In genomic region chr22:29603358-29604191, GRCh38 we compare ENCODE assay signal across 8 cellular contexts. TPM values are rescaled to one million over a fixed set of nuclear protein-coding genes. Genes with fewer than 3 reads are reported as not detected.
DNase-seq lines count a peak whose midpoint lies in the region; ATAC-seq, FAIRE-seq and TF ChIP-seq lines count a peak whose summit lies in the region.

NF2 (plus strand) TSS chr22:29603633; CDS start chr22:29603999, 366 bp downstream.

- FAIRE-seq in GM12891 (lab: Jason Lieb, UNC), result peak; percentile 100

- H3K79me1 ChIP-seq in trophoblast cell (ENCODE audit: low read length), result peaks cover 6% of the 10 kb centered on the region

- H4K91ac ChIP-seq in trophoblast cell (ENCODE audit: low read depth, low read length), result peak within 1 kb of the TSS; percentile 90

- H3K79me2 ChIP-seq in trophoblast cell (ENCODE audit: control insufficient read depth, insufficient read depth, low read length, poor library complexity), result peaks cover 4% of the 10 kb centered on the region

- peaks cover 7% of the 10 kb centered on the region for H3K4me1 ChIP-seq in cardiac muscle cell (ENCODE audit: low read depth)
- H3K4me1 ChIP-seq in trophoblast cell (ENCODE audit: control insufficient read depth in 1 of 2, insufficient read depth in 2 of 2, low read length in 2 of 2), result peaks cover 2 to 8% of the 10 kb centered on the region in 2 experiments
- H3K4me1 ChIP-seq in transverse colon, result peaks cover 5 to 30% (median 20%) of the 10 kb centered on the region in 4 donors

- DNase-seq in GM12891 (ENCODE audit: insufficient read length, low spot score) (peak; percentile 97), NCI-H1436 (lab: John Stamatoyannopoulos, UW) (peak; percentile 98), T-cell (peak; percentile 96 to 99 (median 98)), cardiac muscle cell (ENCODE audit: low read depth in 1 of 2, low spot score in 1 of 2) (peak; percentile 99 to 100), trophoblast cell (peak; percentile 100), transverse colon (peak; percentile 99)

- H2AFZ ChIP-seq in trophoblast cell (ENCODE audit: insufficient read depth, low read length, poor library complexity), result peak within 1 kb of the TSS; percentile 76

- peak within 1 kb of the TSS; percentile 89 to 95 (median 91) for H3K4me3 Mint-ChIP-seq in T-cell

- peak within 1 kb of the TSS; percentile 68 for H2BK120ac ChIP-seq in trophoblast cell (ENCODE audit: insufficient read depth, low read length, poor library complexity)

- H3K27ac Mint-ChIP-seq in T-cell, result peak within 1 kb of the TSS; percentile 96

- H3K14ac ChIP-seq in trophoblast cell (ENCODE audit: low read length), result peak within 1 kb of the TSS; percentile 82

- CTCF ChIA-PET in T-cell (lab: Charles Lee), result interaction anchor here (0.6 to 2.4 kb wide), 8 partner anchors 9 to 1321 kb away, joined by 3 to 11 read pairs (median 4); no protein-coding TSS in a partner anchor

- no peak within 1 kb of the TSS for H2AK5ac ChIP-seq in trophoblast cell (ENCODE audit: low read length)

- no peak within 1 kb of the TSS for H3K23ac ChIP-seq in trophoblast cell (ENCODE audit: low read length)

- no peaks in the 10 kb centered on the region for H3K27me3 Mint-ChIP-seq in T-cell

- H3K9me3 Mint-ChIP-seq in T-cell, result no peaks in the 10 kb centered on the region

- H2BK12ac ChIP-seq in trophoblast cell (ENCODE audit: low read length), result no peak within 1 kb of the TSS

- H3K27me3 ChIP-seq in cardiac muscle cell (no peaks in the 10 kb centered on the region), trophoblast cell (ENCODE audit: insufficient read depth, low read length) (no peaks in the 10 kb centered on the region), transverse colon (no peaks in the 10 kb centered on the region)

- H2BK5ac ChIP-seq in trophoblast cell (ENCODE audit: low read depth, low read length, poor library complexity), result peak within 1 kb of the TSS; percentile 70

- H3K4me2 ChIP-seq in trophoblast cell (ENCODE audit: low read length), result peak within 1 kb of the TSS; percentile 79

- H3K27ac ChIP-seq in adipose tissue (ENCODE audit: low read depth, low read length) (peak within 1 kb of the TSS; percentile 91), cardiac muscle cell (peak within 1 kb of the TSS; percentile 78), trophoblast cell (ENCODE audit: low read depth, low read length) (peak within 1 kb of the TSS; percentile 62), transverse colon (peak within 1 kb of the TSS; percentile 91 to 98 (median 96))

- H3K9me3 ChIP-seq in cardiac muscle cell (ENCODE audit: low read depth), result no peaks in the 10 kb centered on the region
- H3K9me3 ChIP-seq in trophoblast cell (ENCODE audit: insufficient read depth, low read depth, low read length), result no peaks in the 10 kb centered on the region
- H3K9me3 ChIP-seq in transverse colon, result no peaks in the 10 kb centered on the region

- ATAC-seq in HG02840 (IDR thresholded peaks at IDR 0.05; ENCODE audit: low FRiP score, unreplicated experiment), result peak; percentile 98
- ATAC-seq in T-cell (replicated peaks in 1 of 4), result peak; percentile 95 to 99 (median 97)

- no peak for TF ChIP-seq CTCF in cardiac muscle cell (IDR thresholded peaks at IDR 0.05; ENCODE audit: low read depth, low read length)
- peak in 1 of 5 experiments; percentile 14 for TF ChIP-seq CTCF in transverse colon (IDR thresholded peaks at IDR 0.05)

- peak within 1 kb of the TSS; percentile 84 for H3K18ac ChIP-seq in trophoblast cell (ENCODE audit: low read length)

- H3K9ac ChIP-seq in trophoblast cell (ENCODE audit: low read length), result peak within 1 kb of the TSS; percentile 59

- H3K36me3 ChIP-seq in cardiac muscle cell (no peaks in the 10 kb centered on the region), trophoblast cell (ENCODE audit: control insufficient read depth in 1 of 2, insufficient read depth in 2 of 2, low read length in 2 of 2) (no peaks in the 10 kb centered on the region), transverse colon (no peaks in the 10 kb centered on the region)

- in situ Hi-C loops in transverse colon (cut with MboI; ENCODE audit: low pct_ligation_motif_present in 1 of 4, low pct_unique_long_range_greater_than_20kb in 1 of 4, low sequenced_read_pairs in 3 of 4), result no loop called here

- intact Hi-C loops in transverse colon (cut with DNase I; ENCODE audit: low total_unique reads), result no loop called here

- H3K4me1 Mint-ChIP-seq in T-cell, result peaks cover 24 to 33% (median 27%) of the 10 kb centered on the region in 3 donors

- POLR2A ChIA-PET in T-cell (lab: Charles Lee), result no interaction called here

- H3K4ac ChIP-seq in trophoblast cell (ENCODE audit: low read depth, low read length), result peak within 1 kb of the TSS; percentile 76

- TF ChIP-seq POLR2A in GM12891 (IDR thresholded peaks at IDR 0.05; ENCODE audit: low read depth, low read length) (peak; percentile 49; the same call in 1 of the 2 replicates), transverse colon (IDR thresholded peaks at IDR 0.05) (peak; percentile 79)

- H3K36me3 Mint-ChIP-seq in T-cell, result peaks cover 4% of the 10 kb centered on the region

- WGBS in adipose tissue, 3 donors, result 0 to 1% (median 1%) methylated on average over 79 to 84 of the region's 84 CpGs
- WGBS in trophoblast cell (ENCODE audit: extremely low coverage, insufficient coverage, insufficient read length), result no CpG with 5 or more reads among the region's 84 CpGs
- WGBS in transverse colon (ENCODE audit: low coverage in 1 of 2), 2 donors, result 1% methylated on average over 49 of the region's 84 CpGs; no CpG with 5 or more reads in 1 of the 2 donors

- peak within 1 kb of the TSS; percentile 88 for H4K8ac ChIP-seq in trophoblast cell (ENCODE audit: low read depth, low read length)

- no peak for TF ChIP-seq EP300 in transverse colon (IDR thresholded peaks at IDR 0.05; ENCODE audit: low read depth)

- H3K4me3 ChIP-seq in cardiac muscle cell (peak within 1 kb of the TSS; percentile 53), trophoblast cell (ENCODE audit: low read depth, low read length) (peak within 1 kb of the TSS; percentile 75), transverse colon (peak within 1 kb of the TSS; percentile 44 to 99 (median 90))

- peak within 1 kb of the TSS; percentile 87 for H4K12ac ChIP-seq in trophoblast cell (ENCODE audit: low read depth, low read length)

TF ChIP-seq in GM12891, 5 proteins besides CTCF, POLR2A, EP300 and RAD21:
- TF ChIP-seq POU2F2 (IDR thresholded peaks at IDR 0.05; ENCODE audit: low read depth, low read length) (0 out of 2 replicates have a peak, but pooled peaks have one; percentile 15), TAF1 (IDR thresholded peaks at IDR 0.05; ENCODE audit: low read depth, low read length) (peak; percentile 14; the same call in 1 of the 2 replicates), PAX5 (IDR thresholded peaks at IDR 0.05; ENCODE audit: insufficient read depth, low read length, severe bottlenecking) (no peak), POLR2AphosphoS5 (IDR thresholded peaks at IDR 0.05; ENCODE audit: low read depth, low read length) (peak; percentile 42; the same call in 1 of the 2 replicates), SPI1 (IDR thresholded peaks at IDR 0.05; ENCODE audit: low read depth, low read length) (no peak)

RNA-seq across cellular contexts. Expression of gene NF2, which starts in this region (rescaled TPM):
- polyA plus RNA-seq in GM12891 (2012; ENCODE audit: low read depth, missing spikeins), result 6.5 TPM
- total RNA-seq in T-cell, result 10 to 100 TPM; 26.1 to 33.4 (median 31.9) TPM
- polyA plus RNA-seq in adipose tissue, result 10 to 100 TPM in 1 of 3 donors, 1 to 10 TPM in 2; 5.2 to 15.9 (median 8.3) TPM
- 39.0 and 40.2 TPM in 2 replicates for total RNA-seq in cardiac muscle cell
- 32.8 and 34.6 TPM in 2 replicates for polyA plus RNA-seq in cardiac muscle cell
- 9.8 and 10.0 TPM in 2 replicates for polyA plus RNA-seq in trophoblast cell (2013)
- total RNA-seq in transverse colon, result 10 to 100 TPM; 14.6 to 60.1 (median 34.7) TPM

Comparison
In these comparisons a context has a peak if more than half of its experiments do, and no peak if none do; other contexts are left out.
1. Peak in every context shown above with its lines: DNase-seq, ATAC-seq, H3K4me3 ChIP-seq and H3K27ac ChIP-seq.